23 cellular contexts compared by ENCODE assay signal in the genomic region with DNA sequence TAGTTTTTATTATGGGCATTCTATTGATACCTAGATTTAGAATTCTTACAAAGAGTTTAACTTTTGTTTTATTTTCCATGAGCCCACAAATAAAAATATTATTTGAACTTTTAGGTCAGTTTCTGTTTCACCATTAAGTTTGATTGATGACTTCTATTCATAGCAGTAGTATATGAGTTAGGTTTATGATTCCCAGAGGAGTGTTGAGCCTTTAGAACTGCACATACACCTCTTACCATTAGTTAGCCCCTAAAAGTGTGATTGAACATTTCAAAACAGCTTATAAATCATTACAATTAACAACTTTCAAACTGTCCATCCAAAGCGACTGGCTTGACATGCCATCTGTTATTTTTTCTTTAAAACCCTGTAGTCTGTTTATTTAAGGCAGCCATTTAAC. TPM values are rescaled to one million over a fixed set of nuclear protein-coding genes. Genes with fewer than 3 reads are reported as not detected.
"Had no signal": no experiment of that assay in that cellular context is flagged by ENCODE, and none has a peak within 500 bp of the region (broad histone marks: within the 10 kb centered on the region; RNA-seq: fewer than 3 reads in every experiment).

No MANE protein-coding gene starts in this region.

- H3K4me2 ChIP-seq: KMS-11 had no signal

- H3K9me3 Mint-ChIP-seq: IgD-negative memory B cell had no signal

- H3K36me3 ChIP-seq: SJSA1 had no signal

- H3K27ac Mint-ChIP-seq: IgD-negative memory B cell had no signal

- H3K4me3 ChIP-seq: K562, SJSA1, SK-N-MC had no signal

- H3K9ac ChIP-seq: KMS-11 had no signal

- H3K27ac ChIP-seq: KMS-11, SJSA1, SK-N-MC had no signal

- H3K36me3 Mint-ChIP-seq: IgD-negative memory B cell had no signal

- ATAC-seq: HepG2, K562 had no signal

- H3K9me3 ChIP-seq: SJSA1 had no signal

- FAIRE-seq: HepG2, K562, RCC 7860 had no signal

- DNase-seq: Kasumi-1, MV-4-11, NCI-H1048, NCI-H1105, NCI-H1436 treated with DMSO at 0.1 percent for 48 hours, NCI-H1694, NCI-H187 treated with DMSO at 0.1 percent for 48 hours, NCI-H2029 treated with DMSO at 0.1 percent for 48 hours, NCI-H2171 treated with DMSO at 0.1 percent for 48 hours, NCI-H345, NCI-H524 treated with DMSO at 0.1 percent for 48 hours, Right ventricle myocardium superior, RPMI8226, SIG-M5, T-helper 2 cell had no signal

- H3K27me3 Mint-ChIP-seq: IgD-negative memory B cell had no signal

- H3K4me1 Mint-ChIP-seq: IgD-negative memory B cell had no signal

- H3K4me1 ChIP-seq: SJSA1 had no signal

- H3K4me3 Mint-ChIP-seq: IgD-negative memory B cell had no signal

- H3K27me3 ChIP-seq: SJSA1 had no signal

RNA-seq across cellular contexts. Expression of a gene that starts 19.0 kb away (rescaled TPM):
- total RNA-seq: HepG2; K562; SJSA1; T-helper 1 cell treated with Interleukin-12 subunit alpha and Interleukin-12 subunit beta and Interleukin-4 antibody, amounts not matched to agents 30 ng/mL and 1 ng/mL, for 36 hours had no signal
- polyA plus RNA-seq: HepG2, IgD-negative memory B cell, K562 had no signal
